In the genomic region with DNA sequence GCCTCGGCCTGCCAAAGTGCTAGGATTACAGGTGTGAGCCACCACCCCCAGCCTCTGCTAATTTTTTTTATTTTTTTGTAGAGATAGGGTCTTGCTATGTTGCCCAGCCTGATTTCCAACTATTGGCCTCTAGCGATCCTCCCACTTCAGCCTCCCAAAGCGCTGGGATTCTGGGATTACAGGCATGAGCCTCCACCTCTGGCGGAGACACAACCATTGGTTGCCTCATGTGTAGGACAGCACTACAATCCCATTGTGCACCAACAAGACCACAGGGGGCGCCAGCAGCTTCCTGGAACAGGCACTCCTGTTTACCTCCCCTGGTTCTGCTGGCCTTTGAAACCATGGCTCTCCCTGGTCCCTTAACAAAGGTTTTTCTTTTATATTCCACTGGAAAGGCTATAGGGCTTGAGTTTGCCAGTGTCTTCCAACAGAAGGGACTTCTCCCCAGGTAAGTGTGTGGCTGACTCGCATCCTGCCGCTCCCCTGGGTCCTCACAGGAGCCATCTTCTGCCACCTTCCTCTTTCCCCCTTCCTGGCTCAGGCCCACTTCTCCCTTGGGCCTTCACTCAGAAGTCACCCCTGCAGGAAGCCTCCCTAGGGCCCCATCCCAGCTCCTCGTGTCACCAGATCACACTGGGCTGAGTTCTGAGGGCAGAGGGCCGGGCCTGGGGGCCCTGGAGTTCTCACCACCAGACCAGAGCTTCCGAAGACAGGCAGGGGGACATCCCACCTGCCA, we compare ENCODE assay signal across 8 cellular contexts. TPM values are rescaled to one million over a fixed set of nuclear protein-coding genes. Genes with fewer than 3 reads are reported as not detected.
DNase-seq lines count a peak whose midpoint lies in the region; TF ChIP-seq lines count a peak whose summit lies in the region.

No MANE protein-coding gene starts in this region.

- H3K79me2 ChIP-seq in GM23248 (ENCODE audit: insufficient read depth) = peaks cover 73% of the 10 kb centered on the region

- H2AFZ ChIP-seq in GM23248 = no peak overlapping the region

- peaks cover 21% of the 10 kb centered on the region for H3F3A ChIP-seq in GM23248 (ENCODE audit: insufficient read depth)

- TF ChIP-seq CTCF in retinal pigment epithelial cell (conservative IDR thresholded peaks at IDR 0.05; ENCODE audit: low read depth, low read length) = peak; percentile 59

- DNase-seq in GM23248 (peak; percentile 63), NCI-H82 treated with DMSO at 0.1 percent for 48 hours (lab: John Stamatoyannopoulos, UW; ENCODE audit: unreplicated experiment) (peak; percentile 51), germinal center (ENCODE audit: low spot score) (peak; percentile 67), retinal pigment epithelial cell (ENCODE audit: low read depth) (no peak), NCI-H2107 treated with DMSO at 0.1 percent for 48 hours (lab: John Stamatoyannopoulos, UW; ENCODE audit: unreplicated experiment) (no peak), dedifferentiated amniotic fluid mesenchymal stem cell (ENCODE audit: extremely low spot score) (no peak)
- DNase-seq in activated T-cell treated with anti-CD3 and anti-CD28 coated beads, Interleukin-2, amount 50 U/mL, for 24 hours = peak; percentile 54

- H4K20me1 ChIP-seq in BLaER1 treated with 17β-estradiol and CSF1 and Interleukin-3, amounts not matched to agents 10 nM and 100 nM = peaks cover 0 to 4% (median 0%) of the 10 kb centered on the region in 11 experiments; a peak in 2 of 22 replicates
- no peaks in the 10 kb centered on the region for H4K20me1 ChIP-seq in GM23248 (ENCODE audit: insufficient read depth)

- peak overlapping the region; percentile 58 to 95 (median 77); a peak in 21 of 22 replicates for H3K27ac ChIP-seq in BLaER1 treated with 17β-estradiol and CSF1 and Interleukin-3, amounts not matched to agents 10 nM and 100 nM
- peak overlapping the region; percentile 75 for H3K27ac ChIP-seq in GM23248

- no peaks in the 10 kb centered on the region for H3K9me3 Mint-ChIP-seq in activated T-cell treated with anti-CD3 and anti-CD28 coated beads, Interleukin-2, amount 50 U/mL, for 24 hours

- in situ Hi-C loops in GM23248 (cut with MboI) = no loop called here

- H3K36me3 Mint-ChIP-seq in activated T-cell treated with anti-CD3 and anti-CD28 coated beads, Interleukin-2, amount 50 U/mL, for 24 hours (ENCODE audit: low read depth) = no peaks in the 10 kb centered on the region

- H3K27ac Mint-ChIP-seq in activated T-cell treated with anti-CD3 and anti-CD28 coated beads, Interleukin-2, amount 50 U/mL, for 24 hours = peak overlapping the region; percentile 44

- peaks cover 15 to 32% (median 25%) of the 10 kb centered on the region in 11 experiments for H3K36me3 ChIP-seq in BLaER1 treated with 17β-estradiol and CSF1 and Interleukin-3, amounts not matched to agents 10 nM and 100 nM
- no peaks in the 10 kb centered on the region for H3K36me3 ChIP-seq in GM23248 (ENCODE audit: low read depth)

- peaks cover 75 to 96% (median 91%) of the 10 kb centered on the region in 10 experiments for H3K4me1 ChIP-seq in BLaER1 treated with 17β-estradiol and CSF1 and Interleukin-3, amounts not matched to agents 10 nM and 100 nM
- peaks cover 26% of the 10 kb centered on the region for H3K4me1 ChIP-seq in GM23248 (ENCODE audit: insufficient read depth)

- H3K9me2 ChIP-seq in GM23248 (ENCODE audit: insufficient read depth) = no peaks in the 10 kb centered on the region

- peak overlapping the region in 5 of 10 experiments; percentile 1 to 46 (median 13); a peak in 3 of 20 replicates for H3K4me3 ChIP-seq in BLaER1 treated with 17β-estradiol and CSF1 and Interleukin-3, amounts not matched to agents 10 nM and 100 nM
- H3K4me3 ChIP-seq in GM23248 = no peak overlapping the region
- H3K4me3 ChIP-seq in retinal pigment epithelial cell (ENCODE audit: low read length) = no peak overlapping the region

- H3K27me3 Mint-ChIP-seq in activated T-cell treated with anti-CD3 and anti-CD28 coated beads, Interleukin-2, amount 50 U/mL, for 24 hours = no peaks in the 10 kb centered on the region

- H3K27me3 ChIP-seq in BLaER1 treated with 17β-estradiol and CSF1 and Interleukin-3, amounts not matched to agents 10 nM and 100 nM = no peaks in the 10 kb centered on the region
- H3K27me3 ChIP-seq in GM23248 (replicated peaks; ENCODE audit: insufficient read depth) = no peaks in the 10 kb centered on the region

- H3K4me2 ChIP-seq in BLaER1 treated with 17β-estradiol and CSF1 and Interleukin-3, amounts not matched to agents 10 nM and 100 nM = peak overlapping the region; percentile 58 to 92 (median 79)
- no peak overlapping the region for H3K4me2 ChIP-seq in GM23248 (ENCODE audit: unreplicated experiment)

- peak overlapping the region; percentile 47 for H3K4me3 Mint-ChIP-seq in activated T-cell treated with anti-CD3 and anti-CD28 coated beads, Interleukin-2, amount 50 U/mL, for 24 hours

- H3K9ac ChIP-seq in BLaER1 treated with 17β-estradiol and CSF1 and Interleukin-3, amounts not matched to agents 10 nM and 100 nM = peak overlapping the region; percentile 50 to 79 (median 68); a peak in 21 of 22 replicates
- H3K9ac ChIP-seq in GM23248 = no peak overlapping the region

- 95 to 96% methylated on average over 8 to 10 of the region's 10 CpGs for WGBS in GM23248 (ENCODE audit: low coverage in 1 of 2, low lambda C conversion rate in 2 of 2, missing lambda C conversion rate in 2 of 2), 2 experiments

- H3K9me3 ChIP-seq in BLaER1 treated with 17β-estradiol and CSF1 and Interleukin-3, amounts not matched to agents 10 nM and 100 nM (replicated peaks in 1 of 11) = no peaks in the 10 kb centered on the region
- no peaks in the 10 kb centered on the region for H3K9me3 ChIP-seq in GM23248 (ENCODE audit: low read depth)

- peaks cover 19% of the 10 kb centered on the region for H3K4me1 Mint-ChIP-seq in activated T-cell treated with anti-CD3 and anti-CD28 coated beads, Interleukin-2, amount 50 U/mL, for 24 hours (ENCODE audit: low read depth)

RNA-seq across cellular contexts. Expression of a gene that starts 39.2 kb away (rescaled TPM):
- total RNA-seq in GM23248 (2014; rRNA removed; shearing (Covaris generic)) = 0.32 and 0.76 TPM in 2 replicates
- polyA plus RNA-seq in GM23248 (2016; fragmentation: Nextera tagmentation; extraction: Ambion mirVana) = 0.20 and 0.24 TPM in 2 replicates

Comparison
In these comparisons a context has a peak if more than half of its experiments do, and no peak if none do; other contexts are left out.
1. DNase-seq: peak in GM23248 (single experiment), NCI-H82 treated with DMSO at 0.1 percent for 48 hours (single experiment), activated T-cell treated with anti-CD3 and anti-CD28 coated beads, Interleukin-2, amount 50 U/mL, for 24 hours (single experiment) and germinal center (single experiment); none in retinal pigment epithelial cell (single experiment), NCI-H2107 treated with DMSO at 0.1 percent for 48 hours (single experiment) and dedifferentiated amniotic fluid mesenchymal stem cell (single experiment).